In the genomic region with DNA sequence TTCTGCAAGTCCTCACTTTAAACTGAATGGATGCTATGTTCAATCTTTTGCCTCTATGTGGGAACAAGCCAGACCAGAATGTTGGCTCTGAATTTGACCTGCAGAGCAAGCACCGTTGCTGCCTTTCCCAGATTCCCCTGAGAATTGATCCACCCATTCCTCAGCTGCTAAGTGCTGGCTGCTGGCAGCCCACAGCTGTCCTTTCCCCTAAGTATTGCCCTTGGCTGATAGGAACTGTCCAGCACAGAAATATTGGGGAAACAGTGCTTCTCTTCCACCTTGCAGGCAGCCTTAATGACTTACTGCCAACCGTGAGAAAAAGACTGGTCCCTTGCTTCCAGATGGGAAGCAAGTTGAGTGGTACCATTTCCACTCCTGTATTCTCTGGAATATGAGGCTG, we compare ENCODE assay signal across 1 cellular context.
TF ChIP-seq lines count a peak whose summit lies in the region.

No MANE protein-coding gene starts in this region.

TF ChIP-seq in endothelial cell of umbilical vein, 7 proteins besides CTCF, POLR2A, EP300 and RAD21 (continued from another document):
- TF ChIP-seq, protein P1, sequence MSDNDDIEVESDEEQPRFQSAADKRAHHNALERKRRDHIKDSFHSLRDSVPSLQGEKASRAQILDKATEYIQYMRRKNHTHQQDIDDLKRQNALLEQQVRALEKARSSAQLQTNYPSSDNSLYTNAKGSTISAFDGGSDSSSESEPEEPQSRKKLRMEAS (IDR thresholded peaks at IDR 0.05; ENCODE audit: insufficient read depth, insufficient read length) = no peak
- no peak for TF ChIP-seq GATA2 (IDR thresholded peaks at IDR 0.05; ENCODE audit: insufficient read depth, insufficient read length, low read depth, low read length)
- no peak for TF ChIP-seq JUN (IDR thresholded peaks at IDR 0.05; ENCODE audit: borderline replicate concordance, insufficient read depth, insufficient read length, low read depth)
- TF ChIP-seq MYC (IDR thresholded peaks at IDR 0.05; ENCODE audit: low read depth, low read length) = no peak
- TF ChIP-seq FOS (IDR thresholded peaks at IDR 0.05; ENCODE audit: borderline replicate concordance, insufficient read depth, low read length) = no peak
- TF ChIP-seq POLR2AphosphoS5 (IDR thresholded peaks at IDR 0.05; ENCODE audit: insufficient read depth, low read depth, low read length) = no peak
TF ChIP-seq in endothelial cell of umbilical vein: peak in this region for 0.
